Comparison of ENCODE assay signal across 19 cellular contexts in genomic region chr12:13073191-13073590, GRCh38. TPM values are rescaled to one million over a fixed set of nuclear protein-coding genes. Genes with fewer than 3 reads are reported as not detected.
DNase-seq lines count a peak whose midpoint lies in the region; ATAC-seq, FAIRE-seq and TF ChIP-seq lines count a peak whose summit lies in the region.
"Had no signal": no experiment of that assay in that cellular context is flagged by ENCODE, and none has a peak within 500 bp of the region (broad histone marks: within the 10 kb centered on the region; RNA-seq: fewer than 3 reads in every experiment).

No MANE protein-coding gene starts in this region.

- no peaks in the 10 kb centered on the region for H3K79me2 ChIP-seq in astrocyte (ENCODE audit: insufficient read depth, low read length)

- no peaks in the 10 kb centered on the region for H3K27me3 Mint-ChIP-seq in astrocyte (ENCODE audit: low read depth, unreplicated experiment)
- no peaks in the 10 kb centered on the region for H3K27me3 Mint-ChIP-seq in activated CD4-positive, alpha-beta memory T cell treated with anti-CD3 and anti-CD28 coated beads, Interleukin-2, amount 10 ng/mL, durations not matched to agents 7 days and 5 days
- H3K27me3 Mint-ChIP-seq: B cell; CD4-positive, alpha-beta T cell had no signal

- no peaks in the 10 kb centered on the region for H3K9me3 ChIP-seq in astrocyte (ENCODE audit: insufficient read depth, low read depth, low read length)

- H3K27ac ChIP-seq in astrocyte (ENCODE audit: low read depth, low read length), result no peak overlapping the region

- no peak for ATAC-seq in stimulated activated effector memory CD8-positive, alpha-beta T cell treated with anti-CD3 and anti-CD28 coated beads, Interleukin-12 subunit alpha, Interleukin-12 subunit beta, amount 100 ng/mL, for 72 hours
- ATAC-seq: GM23338 had no signal

- POLR2A ChIA-PET in activated CD4-positive, alpha-beta memory T cell treated with anti-CD3 and anti-CD28 coated beads, Interleukin-2, amount 10 ng/mL, durations not matched to agents 7 days and 5 days (lab: Charles Lee), result no interaction called here

- no peak overlapping the region for H3K27ac Mint-ChIP-seq in astrocyte (ENCODE audit: unreplicated experiment)
- H3K27ac Mint-ChIP-seq in stimulated activated effector memory CD8-positive, alpha-beta T cell treated with anti-CD3 and anti-CD28 coated beads, Interleukin-12 subunit alpha, Interleukin-12 subunit beta, amount 100 ng/mL, for 72 hours, result peak overlapping the region; percentile 26
- H3K27ac Mint-ChIP-seq in activated CD4-positive, alpha-beta memory T cell treated with anti-CD3 and anti-CD28 coated beads, Interleukin-2, amount 10 ng/mL, durations not matched to agents 7 days and 5 days, result no peak overlapping the region
- H3K27ac Mint-ChIP-seq: B cell; CD4-positive, alpha-beta T cell; GM23338 had no signal

- no peak for FAIRE-seq in astrocyte (lab: Jason Lieb, UNC)
- FAIRE-seq: G401.6, GM12892 had no signal

- no peak overlapping the region for H3K4me2 ChIP-seq in astrocyte (ENCODE audit: low read length)
- H3K4me2 ChIP-seq: GM23338 had no signal

- H4K20me1 ChIP-seq in astrocyte (ENCODE audit: insufficient read depth, low read length), result no peaks in the 10 kb centered on the region

- H3K36me3 Mint-ChIP-seq in astrocyte (ENCODE audit: low read depth, unreplicated experiment), result peaks cover 6% of the 10 kb centered on the region
- peaks cover 18% of the 10 kb centered on the region for H3K36me3 Mint-ChIP-seq in stimulated activated effector memory CD8-positive, alpha-beta T cell treated with anti-CD3 and anti-CD28 coated beads, Interleukin-12 subunit alpha, Interleukin-12 subunit beta, amount 100 ng/mL, for 72 hours
- H3K36me3 Mint-ChIP-seq in activated CD4-positive, alpha-beta memory T cell treated with anti-CD3 and anti-CD28 coated beads, Interleukin-2, amount 10 ng/mL, durations not matched to agents 7 days and 5 days (ENCODE audit: low read depth), result peaks cover 13% of the 10 kb centered on the region

- peaks cover 11% of the 10 kb centered on the region for H3K4me1 Mint-ChIP-seq in astrocyte (ENCODE audit: low read depth, unreplicated experiment)
- no peaks in the 10 kb centered on the region for H3K4me1 Mint-ChIP-seq in stimulated activated effector memory CD8-positive, alpha-beta T cell treated with anti-CD3 and anti-CD28 coated beads, Interleukin-12 subunit alpha, Interleukin-12 subunit beta, amount 100 ng/mL, for 72 hours
- peaks cover 3% of the 10 kb centered on the region for H3K4me1 Mint-ChIP-seq in activated CD4-positive, alpha-beta memory T cell treated with anti-CD3 and anti-CD28 coated beads, Interleukin-2, amount 10 ng/mL, durations not matched to agents 7 days and 5 days
- H3K4me1 Mint-ChIP-seq: B cell had no signal

- DNase-seq in AG10803 (ENCODE audit: low read depth) (peak; percentile 32), astrocyte (ENCODE audit: low read depth) (peak; percentile 70), fibroblast of mammary gland (ENCODE audit: low read depth) (peak; percentile 24), DMS79 (lab: John Stamatoyannopoulos, UW) (no peak), dedifferentiated amniotic fluid mesenchymal stem cell (ENCODE audit: extremely low spot score) (no peak), cerebellar cortex (ENCODE audit: low spot score) (no peak)
- no peak for DNase-seq in stimulated activated effector memory CD8-positive, alpha-beta T cell treated with anti-CD3 and anti-CD28 coated beads, Interleukin-12 subunit alpha, Interleukin-12 subunit beta, amount 100 ng/mL, for 72 hours (ENCODE audit: low spot score in 2 of 2)
- no peak for DNase-seq in activated CD4-positive, alpha-beta memory T cell treated with anti-CD3 and anti-CD28 coated beads, Interleukin-2, amount 10 ng/mL, durations not matched to agents 7 days and 5 days
- DNase-seq: 8988T; C1 segment of cervical spinal cord; Calu3; CD4-positive, alpha-beta T cell; DMS 273 treated with DMSO at 0.1 percent for 48 hours; EL; H7 had no signal

- H3K36me3 ChIP-seq in astrocyte (ENCODE audit: insufficient read depth, low read length), result no peaks in the 10 kb centered on the region

- no peaks in the 10 kb centered on the region for H3K27me3 ChIP-seq in astrocyte (ENCODE audit: insufficient read depth, low read length)

- no peak overlapping the region for H3K4me3 ChIP-seq in AG10803 (ENCODE audit: low read length)
- H3K4me3 ChIP-seq in astrocyte (ENCODE audit: insufficient read depth, low read depth, low read length), result no peak overlapping the region
- no peak overlapping the region for H3K4me3 ChIP-seq in fibroblast of mammary gland (ENCODE audit: control insufficient read depth, low read depth, low read length)
- H3K4me3 ChIP-seq: GM23338 had no signal

- H3K9me3 Mint-ChIP-seq in astrocyte (ENCODE audit: unreplicated experiment), result no peaks in the 10 kb centered on the region
- H3K9me3 Mint-ChIP-seq in stimulated activated effector memory CD8-positive, alpha-beta T cell treated with anti-CD3 and anti-CD28 coated beads, Interleukin-12 subunit alpha, Interleukin-12 subunit beta, amount 100 ng/mL, for 72 hours, result no peaks in the 10 kb centered on the region
- H3K9me3 Mint-ChIP-seq in activated CD4-positive, alpha-beta memory T cell treated with anti-CD3 and anti-CD28 coated beads, Interleukin-2, amount 10 ng/mL, durations not matched to agents 7 days and 5 days, result no peaks in the 10 kb centered on the region
- H3K9me3 Mint-ChIP-seq: CD4-positive, alpha-beta T cell; GM23338 had no signal

- no peak overlapping the region for H2AFZ ChIP-seq in astrocyte (ENCODE audit: low read depth, low read length)
- H2AFZ ChIP-seq: GM23338 had no signal

- no peaks in the 10 kb centered on the region for H3K4me1 ChIP-seq in astrocyte (ENCODE audit: insufficient read depth, low read length)

- no peak overlapping the region for H3K4me3 Mint-ChIP-seq in astrocyte (ENCODE audit: unreplicated experiment)
- no peak overlapping the region for H3K4me3 Mint-ChIP-seq in stimulated activated effector memory CD8-positive, alpha-beta T cell treated with anti-CD3 and anti-CD28 coated beads, Interleukin-12 subunit alpha, Interleukin-12 subunit beta, amount 100 ng/mL, for 72 hours
- H3K4me3 Mint-ChIP-seq in activated CD4-positive, alpha-beta memory T cell treated with anti-CD3 and anti-CD28 coated beads, Interleukin-2, amount 10 ng/mL, durations not matched to agents 7 days and 5 days, result no peak overlapping the region
- H3K4me3 Mint-ChIP-seq: B cell; CD4-positive, alpha-beta T cell; GM23338 had no signal

- no peak overlapping the region for H3K9ac ChIP-seq in astrocyte (ENCODE audit: low read length)

- TF ChIP-seq CTCF in AG10803 (conservative IDR thresholded peaks at IDR 0.05; ENCODE audit: low read length), result no peak
- no peak for TF ChIP-seq CTCF in astrocyte (IDR thresholded peaks at IDR 0.05; ENCODE audit: insufficient read depth, low read depth, low read length)
- no peak for TF ChIP-seq CTCF in fibroblast of mammary gland (conservative IDR thresholded peaks at IDR 0.05; ENCODE audit: control insufficient read depth, insufficient read depth, low read depth, low read length)

- CTCF ChIA-PET in activated CD4-positive, alpha-beta memory T cell treated with anti-CD3 and anti-CD28 coated beads, Interleukin-2, amount 10 ng/mL, durations not matched to agents 7 days and 5 days (lab: Charles Lee), result no interaction called here

RNA-seq across cellular contexts. Expression of gene FAM234B, which starts 29.0 kb away (rescaled TPM):
- total RNA-seq in astrocyte, result 6.2 and 6.3 TPM in 2 replicates
- total RNA-seq in activated CD4-positive, alpha-beta memory T cell treated with anti-CD3 and anti-CD28 coated beads, Interleukin-2, amount 10 ng/mL, durations not matched to agents 7 days and 5 days, result 1 to 10 TPM; 4.5 to 5.2 TPM

RNA-seq across cellular contexts. Expression of gene GSG1, which starts 30.3 kb away (rescaled TPM):
- total RNA-seq in astrocyte, result 0.23 TPM in 1 of 2 replicates, not detected in the other
- total RNA-seq in activated CD4-positive, alpha-beta memory T cell treated with anti-CD3 and anti-CD28 coated beads, Interleukin-2, amount 10 ng/mL, durations not matched to agents 7 days and 5 days, result not detected
- total RNA-seq: B cell; Calu3; CD4-positive, alpha-beta T cell had no signal

Comparison
In these comparisons a context has a peak if more than half of its experiments do, and no peak if none do; other contexts are left out.
1. DNase-seq: peak in AG10803 (single experiment), astrocyte (single experiment) and fibroblast of mammary gland (single experiment); none in stimulated activated effector memory CD8-positive, alpha-beta T cell treated with anti-CD3 and anti-CD28 coated beads, Interleukin-12 subunit alpha, Interleukin-12 subunit beta, amount 100 ng/mL, for 72 hours (0 of 2), DMS79 (single experiment), activated CD4-positive, alpha-beta memory T cell treated with anti-CD3 and anti-CD28 coated beads, Interleukin-2, amount 10 ng/mL, durations not matched to agents 7 days and 5 days (single experiment), dedifferentiated amniotic fluid mesenchymal stem cell (single experiment) and cerebellar cortex (single experiment).